Comparison of ENCODE assay signal across 12 cellular contexts in genomic region chr7:41698726-41699125, GRCh38.
DNase-seq lines count a peak whose midpoint lies in the region; ATAC-seq and TF ChIP-seq lines count a peak whose summit lies in the region.
"Had no signal": no experiment of that assay in that cellular context is flagged by ENCODE, and none has a peak within 500 bp of the region (broad histone marks: within the 10 kb centered on the region; RNA-seq: fewer than 3 reads in every experiment).

No MANE protein-coding gene starts in this region.

- ATAC-seq in GM21526 (IDR thresholded peaks at IDR 0.05; ENCODE audit: low FRiP score, unreplicated experiment): no peak

- in situ Hi-C loops in brain microvascular endothelial cell (cut with HindIII; ENCODE audit: low pct_ligation_motif_present, low sequenced_read_pairs): no loop called here

- no peaks in the 10 kb centered on the region for H3K27me3 ChIP-seq in brain microvascular endothelial cell (replicated peaks)
- H3K27me3 ChIP-seq in iPS-15b (ENCODE audit: control insufficient read depth, insufficient read depth, low read length): no peaks in the 10 kb centered on the region

- H3K4me1 ChIP-seq in iPS-15b (ENCODE audit: control insufficient read depth, insufficient read depth, low read length): peaks cover 33% of the 10 kb centered on the region

- H3K9ac ChIP-seq in iPS-15b (ENCODE audit: low read depth, low read length): no peak overlapping the region

- H3K9me3 ChIP-seq in iPS-15b (ENCODE audit: control insufficient read depth, insufficient read depth, low read length): no peaks in the 10 kb centered on the region

- peak overlapping the region; percentile 92 for H3K27ac ChIP-seq in brain microvascular endothelial cell

- H3K36me3 ChIP-seq in brain microvascular endothelial cell (replicated peaks): peaks cover 17% of the 10 kb centered on the region
- H3K36me3 ChIP-seq in iPS-15b (ENCODE audit: control insufficient read depth, insufficient read depth, low read length): no peaks in the 10 kb centered on the region

- H3K4me3 ChIP-seq in brain microvascular endothelial cell (ENCODE audit: low read depth, low read length): peak overlapping the region; percentile 82
- peak overlapping the region; percentile 76 for H3K4me3 ChIP-seq in iPS-15b (ENCODE audit: low read depth, low read length)

- TF ChIP-seq CTCF in brain microvascular endothelial cell (IDR thresholded peaks at IDR 0.05; ENCODE audit: low read depth, low read length, missing control alignments): no peak

- DNase-seq in HS-5 (ENCODE audit: low read depth) (peak; percentile 77), brain microvascular endothelial cell (no peak), superior temporal gyrus (ENCODE audit: extremely low spot score) (peak; percentile 21), CD1c-positive myeloid dendritic cell (ENCODE audit: extremely low spot score) (no peak)
- DNase-seq in activated effector memory CD4-positive, alpha-beta T cell treated with anti-CD3 and anti-CD28 coated beads, Interleukin-2, amount 50 U/mL, for 16 hours: no peak
- no peak for DNase-seq in activated CD4-positive, alpha-beta T cell treated with anti-CD3 and anti-CD28 coated beads, Interleukin-2, amount 50 U/mL, for 1 hour
- DNase-seq: activated CD4-positive, alpha-beta T cell treated with anti-CD3 and anti-CD28 coated beads, Interleukin-2, amount 50 U/mL, for 4 hours; activated naive CD8-positive, alpha-beta T cell treated with anti-CD3 and anti-CD28 coated beads for 36 hours; glutamatergic neuron; NCI-H1436 treated with DMSO at 0.1 percent for 48 hours had no signal

Comparison
In these comparisons a context has a peak if more than half of its experiments do, and no peak if none do; other contexts are left out.
1. DNase-seq: peak in HS-5 (single experiment) and superior temporal gyrus (single experiment); none in brain microvascular endothelial cell (single experiment), activated effector memory CD4-positive, alpha-beta T cell treated with anti-CD3 and anti-CD28 coated beads, Interleukin-2, amount 50 U/mL, for 16 hours (single experiment), CD1c-positive myeloid dendritic cell (single experiment) and activated CD4-positive, alpha-beta T cell treated with anti-CD3 and anti-CD28 coated beads, Interleukin-2, amount 50 U/mL, for 1 hour (single experiment).